ENCODE assay signal across 15 cellular contexts in genomic region chr15:89810837-89811236, GRCh38. TPM values are rescaled to one million over a fixed set of nuclear protein-coding genes. Genes with fewer than 3 reads are reported as not detected.
"Had no signal": no experiment of that assay in that cellular context is flagged by ENCODE, and none has a peak within 500 bp of the region (broad histone marks: within the 10 kb centered on the region; RNA-seq: fewer than 3 reads in every experiment).

No MANE protein-coding gene starts in this region.

- H3K27ac Mint-ChIP-seq: activated CD4-positive, alpha-beta memory T cell treated with anti-CD3 and anti-CD28 coated beads for 36 hours; memory B cell; stimulated activated effector memory CD8-positive, alpha-beta T cell treated with anti-CD3 and anti-CD28 coated beads, Interleukin-12 subunit alpha, Interleukin-12 subunit beta, amount 100 ng/mL, for 72 hours; T-helper 2 cell treated with Interferon-gamma antibody and Interleukin-4, amounts not matched to agents 5 μg/mL and 100 μg/mL, for 36 hours had no signal

- DNase-seq: activated CD4-positive, alpha-beta memory T cell treated with anti-CD3 and anti-CD28 coated beads for 36 hours; activated CD4-positive, CD25-positive, alpha-beta regulatory T cell treated with anti-CD3 and anti-CD28 coated beads, Interleukin-2, amount 50 U/mL, for 72 hours; activated gamma-delta T cell; activated T-cell treated with anti-CD3 and anti-CD28 coated beads, Interleukin-2, amount 50 U/mL, for 48 hours; heart right ventricle; SW 1271; upper lobe of left lung had no signal

- H3K36me3 Mint-ChIP-seq: stimulated activated effector memory CD8-positive, alpha-beta T cell treated with anti-CD3 and anti-CD28 coated beads, Interleukin-12 subunit alpha, Interleukin-12 subunit beta, amount 100 ng/mL, for 72 hours had no signal

- H3K4me3 Mint-ChIP-seq: activated CD4-positive, alpha-beta memory T cell treated with anti-CD3 and anti-CD28 coated beads for 36 hours; memory B cell; stimulated activated effector memory CD8-positive, alpha-beta T cell treated with anti-CD3 and anti-CD28 coated beads, Interleukin-12 subunit alpha, Interleukin-12 subunit beta, amount 100 ng/mL, for 72 hours; T-helper 2 cell treated with Interferon-gamma antibody and Interleukin-4, amounts not matched to agents 5 μg/mL and 100 μg/mL, for 36 hours had no signal

- H3K9me3 ChIP-seq: ascending aorta, upper lobe of left lung had no signal

- H3K27ac ChIP-seq: ascending aorta, right atrium auricular region had no signal

- H3K36me3 ChIP-seq: ascending aorta, right atrium auricular region, upper lobe of left lung had no signal

- H3K4me3 ChIP-seq: ascending aorta, heart right ventricle, right atrium auricular region, smooth muscle cell, upper lobe of left lung had no signal

- H3K4me2 ChIP-seq: smooth muscle cell had no signal

- ATAC-seq: heart right ventricle; left lobe of liver; stimulated activated effector memory CD8-positive, alpha-beta T cell treated with anti-CD3 and anti-CD28 coated beads, Interleukin-12 subunit alpha, Interleukin-12 subunit beta, amount 100 ng/mL, for 72 hours had no signal

- H3K9me3 Mint-ChIP-seq: activated CD4-positive, alpha-beta memory T cell treated with anti-CD3 and anti-CD28 coated beads for 36 hours; memory B cell; stimulated activated effector memory CD8-positive, alpha-beta T cell treated with anti-CD3 and anti-CD28 coated beads, Interleukin-12 subunit alpha, Interleukin-12 subunit beta, amount 100 ng/mL, for 72 hours had no signal

RNA-seq across cellular contexts. Expression of gene MESP2, which starts 34.7 kb away (rescaled TPM):
- total RNA-seq: activated CD4-positive, alpha-beta memory T cell treated with anti-CD3 and anti-CD28 coated beads for 36 hours; ascending aorta; frontal cortex; right atrium auricular region; smooth muscle cell had no signal

RNA-seq across cellular contexts. Expression of gene MESP1, which starts 59.8 kb away (rescaled TPM):
- total RNA-seq: smooth muscle cell had no signal
